ENCODE assay signal across 1 cellular context in genomic region chr3:112247900-112248299, GRCh38.
A peak's percentile ranks its signal among the peaks of the same experiment; 100 is the strongest.
TF ChIP-seq lines count a peak whose summit lies in the region.

No MANE protein-coding gene starts in this region.

TF ChIP-seq in GM12878, 131 proteins besides CTCF, POLR2A, EP300 and RAD21 (continued from another document):
- TF ChIP-seq CUX1 (IDR thresholded peaks at IDR 0.05; ENCODE audit: insufficient replicate concordance, low read depth, low read length) (no peak), ETV6 (conservative IDR thresholded peaks at IDR 0.05 in 1 of 2, IDR thresholded peaks at IDR 0.05 in 1 of 2; ENCODE audit: borderline replicate concordance in 1 of 2, low read depth in 1 of 2) (peak in 1 of 2 experiments; percentile 61; a peak in 1 of 4 replicates), EGR1 (IDR thresholded peaks at IDR 0.05; ENCODE audit: borderline replicate concordance in 1 of 2, low read depth in 2 of 2, low read length in 2 of 2) (no peak), PML (IDR thresholded peaks at IDR 0.05; ENCODE audit: low read length) (no peak), USF1 (IDR thresholded peaks at IDR 0.05; ENCODE audit: borderline replicate concordance, extremely low read length, insufficient read depth, low read depth, low read length) (no peak), TARDBP (IDR thresholded peaks at IDR 0.05; ENCODE audit: borderline replicate concordance) (no peak), RELB (IDR thresholded peaks at IDR 0.05; ENCODE audit: low read depth) (no peak), CEBPZ (IDR thresholded peaks at IDR 0.05; ENCODE audit: low read depth, low read length) (no peak), KLF5 (IDR thresholded peaks at IDR 0.05; ENCODE audit: partially characterized antibody) (no peak), CHD1 (IDR thresholded peaks at IDR 0.05; ENCODE audit: low read depth, low read length) (no peak), SIN3A (IDR thresholded peaks at IDR 0.05; ENCODE audit: low read depth, low read length) (no peak), JUND (IDR thresholded peaks at IDR 0.05; ENCODE audit: low read depth, low read length) (no peak), GABPA (IDR thresholded peaks at IDR 0.05; ENCODE audit: low read depth) (peak; percentile 73), POLR2AphosphoS5 (IDR thresholded peaks at IDR 0.05; ENCODE audit: low read length) (no peak)
- TF ChIP-seq, protein P1, sequence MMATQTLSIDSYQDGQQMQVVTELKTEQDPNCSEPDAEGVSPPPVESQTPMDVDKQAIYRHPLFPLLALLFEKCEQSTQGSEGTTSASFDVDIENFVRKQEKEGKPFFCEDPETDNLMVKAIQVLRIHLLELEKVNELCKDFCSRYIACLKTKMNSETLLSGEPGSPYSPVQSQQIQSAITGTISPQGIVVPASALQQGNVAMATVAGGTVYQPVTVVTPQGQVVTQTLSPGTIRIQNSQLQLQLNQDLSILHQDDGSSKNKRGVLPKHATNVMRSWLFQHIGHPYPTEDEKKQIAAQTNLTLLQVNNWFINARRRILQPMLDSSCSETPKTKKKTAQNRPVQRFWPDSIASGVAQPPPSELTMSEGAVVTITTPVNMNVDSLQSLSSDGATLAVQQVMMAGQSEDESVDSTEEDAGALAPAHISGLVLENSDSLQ (IDR thresholded peaks at IDR 0.05) = no peak
- TF ChIP-seq, protein P2, sequence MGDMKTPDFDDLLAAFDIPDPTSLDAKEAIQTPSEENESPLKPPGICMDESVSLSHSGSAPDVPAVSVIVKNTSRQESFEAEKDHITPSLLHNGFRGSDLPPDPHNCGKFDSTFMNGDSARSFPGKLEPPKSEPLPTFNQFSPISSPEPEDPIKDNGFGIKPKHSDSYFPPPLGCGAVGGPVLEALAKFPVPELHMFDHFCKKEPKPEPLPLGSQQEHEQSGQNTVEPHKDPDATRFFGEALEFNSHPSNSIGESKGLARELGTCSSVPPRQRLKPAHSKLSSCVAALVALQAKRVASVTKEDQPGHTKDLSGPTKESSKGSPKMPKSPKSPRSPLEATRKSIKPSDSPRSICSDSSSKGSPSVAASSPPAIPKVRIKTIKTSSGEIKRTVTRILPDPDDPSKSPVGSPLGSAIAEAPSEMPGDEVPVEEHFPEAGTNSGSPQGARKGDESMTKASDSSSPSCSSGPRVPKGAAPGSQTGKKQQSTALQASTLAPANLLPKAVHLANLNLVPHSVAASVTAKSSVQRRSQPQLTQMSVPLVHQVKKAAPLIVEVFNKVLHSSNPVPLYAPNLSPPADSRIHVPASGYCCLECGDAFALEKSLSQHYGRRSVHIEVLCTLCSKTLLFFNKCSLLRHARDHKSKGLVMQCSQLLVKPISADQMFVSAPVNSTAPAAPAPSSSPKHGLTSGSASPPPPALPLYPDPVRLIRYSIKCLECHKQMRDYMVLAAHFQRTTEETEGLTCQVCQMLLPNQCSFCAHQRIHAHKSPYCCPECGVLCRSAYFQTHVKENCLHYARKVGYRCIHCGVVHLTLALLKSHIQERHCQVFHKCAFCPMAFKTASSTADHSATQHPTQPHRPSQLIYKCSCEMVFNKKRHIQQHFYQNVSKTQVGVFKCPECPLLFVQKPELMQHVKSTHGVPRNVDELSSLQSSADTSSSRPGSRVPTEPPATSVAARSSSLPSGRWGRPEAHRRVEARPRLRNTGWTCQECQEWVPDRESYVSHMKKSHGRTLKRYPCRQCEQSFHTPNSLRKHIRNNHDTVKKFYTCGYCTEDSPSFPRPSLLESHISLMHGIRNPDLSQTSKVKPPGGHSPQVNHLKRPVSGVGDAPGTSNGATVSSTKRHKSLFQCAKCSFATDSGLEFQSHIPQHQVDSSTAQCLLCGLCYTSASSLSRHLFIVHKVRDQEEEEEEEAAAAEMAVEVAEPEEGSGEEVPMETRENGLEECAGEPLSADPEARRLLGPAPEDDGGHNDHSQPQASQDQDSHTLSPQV (IDR thresholded peaks at IDR 0.05) = no peak
- TF ChIP-seq, protein P3, sequence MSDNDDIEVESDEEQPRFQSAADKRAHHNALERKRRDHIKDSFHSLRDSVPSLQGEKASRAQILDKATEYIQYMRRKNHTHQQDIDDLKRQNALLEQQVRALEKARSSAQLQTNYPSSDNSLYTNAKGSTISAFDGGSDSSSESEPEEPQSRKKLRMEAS (IDR thresholded peaks at IDR 0.05; ENCODE audit: low read depth, low read length) = no peak
